ENCODE assay signal across 1 cellular context in genomic region chr2:168712053-168712452, GRCh38.
TF ChIP-seq lines count a peak whose summit lies in the region.

No MANE protein-coding gene starts in this region.

TF ChIP-seq in GM12878, 131 proteins besides CTCF, POLR2A, EP300 and RAD21 (continued from another document):
- TF ChIP-seq FOS (IDR thresholded peaks at IDR 0.05; ENCODE audit: borderline replicate concordance, extremely low read depth, insufficient read length): no peak
- TF ChIP-seq SMAD1 (IDR thresholded peaks at IDR 0.05; ENCODE audit: low read depth, partially characterized antibody): peak; percentile 37
- TF ChIP-seq HDAC6 (IDR thresholded peaks at IDR 0.05; ENCODE audit: unreplicated experiment): no peak
- no peak for TF ChIP-seq ZSCAN29 (IDR thresholded peaks at IDR 0.05)
- no peak for TF ChIP-seq IRF5 (IDR thresholded peaks at IDR 0.05; ENCODE audit: borderline replicate concordance)
- TF ChIP-seq, protein P1, sequence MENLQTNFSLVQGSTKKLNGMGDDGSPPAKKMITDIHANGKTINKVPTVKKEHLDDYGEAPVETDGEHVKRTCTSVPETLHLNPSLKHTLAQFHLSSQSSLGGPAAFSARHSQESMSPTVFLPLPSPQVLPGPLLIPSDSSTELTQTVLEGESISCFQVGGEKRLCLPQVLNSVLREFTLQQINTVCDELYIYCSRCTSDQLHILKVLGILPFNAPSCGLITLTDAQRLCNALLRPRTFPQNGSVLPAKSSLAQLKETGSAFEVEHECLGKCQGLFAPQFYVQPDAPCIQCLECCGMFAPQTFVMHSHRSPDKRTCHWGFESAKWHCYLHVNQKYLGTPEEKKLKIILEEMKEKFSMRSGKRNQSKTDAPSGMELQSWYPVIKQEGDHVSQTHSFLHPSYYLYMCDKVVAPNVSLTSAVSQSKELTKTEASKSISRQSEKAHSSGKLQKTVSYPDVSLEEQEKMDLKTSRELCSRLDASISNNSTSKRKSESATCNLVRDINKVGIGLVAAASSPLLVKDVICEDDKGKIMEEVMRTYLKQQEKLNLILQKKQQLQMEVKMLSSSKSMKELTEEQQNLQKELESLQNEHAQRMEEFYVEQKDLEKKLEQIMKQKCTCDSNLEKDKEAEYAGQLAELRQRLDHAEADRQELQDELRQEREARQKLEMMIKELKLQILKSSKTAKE (IDR thresholded peaks at IDR 0.05; ENCODE audit: low read depth, poor library complexity, severe bottlenecking): peak; percentile 62
- no peak for TF ChIP-seq YBX1 (IDR thresholded peaks at IDR 0.05)
- no peak for TF ChIP-seq E2F4 (IDR thresholded peaks at IDR 0.05; ENCODE audit: low read depth, low read length)
- TF ChIP-seq, protein P2, sequence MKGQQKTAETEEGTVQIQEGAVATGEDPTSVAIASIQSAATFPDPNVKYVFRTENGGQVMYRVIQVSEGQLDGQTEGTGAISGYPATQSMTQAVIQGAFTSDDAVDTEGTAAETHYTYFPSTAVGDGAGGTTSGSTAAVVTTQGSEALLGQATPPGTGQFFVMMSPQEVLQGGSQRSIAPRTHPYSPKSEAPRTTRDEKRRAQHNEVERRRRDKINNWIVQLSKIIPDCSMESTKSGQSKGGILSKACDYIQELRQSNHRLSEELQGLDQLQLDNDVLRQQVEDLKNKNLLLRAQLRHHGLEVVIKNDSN (IDR thresholded peaks at IDR 0.05; ENCODE audit: borderline replicate concordance, extremely low read length, insufficient read depth, low read depth, low read length): no peak
- TF ChIP-seq TBL1XR1 (IDR thresholded peaks at IDR 0.05; ENCODE audit: low read depth, low read length): no peak
- no peak for TF ChIP-seq CUX1 (IDR thresholded peaks at IDR 0.05; ENCODE audit: insufficient replicate concordance, low read depth, low read length)
- TF ChIP-seq SUZ12 (IDR thresholded peaks at IDR 0.05; ENCODE audit: unreplicated experiment): no peak
- TF ChIP-seq HDAC2 (IDR thresholded peaks at IDR 0.05): no peak
- TF ChIP-seq RFX5 (IDR thresholded peaks at IDR 0.05; ENCODE audit: low read depth, low read length): no peak
- no peak for TF ChIP-seq EZH2 (IDR thresholded peaks at IDR 0.05; ENCODE audit: borderline replicate concordance, control insufficient read depth, low read depth, low read length)
- TF ChIP-seq, protein P3, sequence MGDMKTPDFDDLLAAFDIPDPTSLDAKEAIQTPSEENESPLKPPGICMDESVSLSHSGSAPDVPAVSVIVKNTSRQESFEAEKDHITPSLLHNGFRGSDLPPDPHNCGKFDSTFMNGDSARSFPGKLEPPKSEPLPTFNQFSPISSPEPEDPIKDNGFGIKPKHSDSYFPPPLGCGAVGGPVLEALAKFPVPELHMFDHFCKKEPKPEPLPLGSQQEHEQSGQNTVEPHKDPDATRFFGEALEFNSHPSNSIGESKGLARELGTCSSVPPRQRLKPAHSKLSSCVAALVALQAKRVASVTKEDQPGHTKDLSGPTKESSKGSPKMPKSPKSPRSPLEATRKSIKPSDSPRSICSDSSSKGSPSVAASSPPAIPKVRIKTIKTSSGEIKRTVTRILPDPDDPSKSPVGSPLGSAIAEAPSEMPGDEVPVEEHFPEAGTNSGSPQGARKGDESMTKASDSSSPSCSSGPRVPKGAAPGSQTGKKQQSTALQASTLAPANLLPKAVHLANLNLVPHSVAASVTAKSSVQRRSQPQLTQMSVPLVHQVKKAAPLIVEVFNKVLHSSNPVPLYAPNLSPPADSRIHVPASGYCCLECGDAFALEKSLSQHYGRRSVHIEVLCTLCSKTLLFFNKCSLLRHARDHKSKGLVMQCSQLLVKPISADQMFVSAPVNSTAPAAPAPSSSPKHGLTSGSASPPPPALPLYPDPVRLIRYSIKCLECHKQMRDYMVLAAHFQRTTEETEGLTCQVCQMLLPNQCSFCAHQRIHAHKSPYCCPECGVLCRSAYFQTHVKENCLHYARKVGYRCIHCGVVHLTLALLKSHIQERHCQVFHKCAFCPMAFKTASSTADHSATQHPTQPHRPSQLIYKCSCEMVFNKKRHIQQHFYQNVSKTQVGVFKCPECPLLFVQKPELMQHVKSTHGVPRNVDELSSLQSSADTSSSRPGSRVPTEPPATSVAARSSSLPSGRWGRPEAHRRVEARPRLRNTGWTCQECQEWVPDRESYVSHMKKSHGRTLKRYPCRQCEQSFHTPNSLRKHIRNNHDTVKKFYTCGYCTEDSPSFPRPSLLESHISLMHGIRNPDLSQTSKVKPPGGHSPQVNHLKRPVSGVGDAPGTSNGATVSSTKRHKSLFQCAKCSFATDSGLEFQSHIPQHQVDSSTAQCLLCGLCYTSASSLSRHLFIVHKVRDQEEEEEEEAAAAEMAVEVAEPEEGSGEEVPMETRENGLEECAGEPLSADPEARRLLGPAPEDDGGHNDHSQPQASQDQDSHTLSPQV (IDR thresholded peaks at IDR 0.05): no peak
- no peak for TF ChIP-seq TAF1 (IDR thresholded peaks at IDR 0.05; ENCODE audit: borderline replicate concordance, low read depth, low read length)
- TF ChIP-seq, protein P4, sequence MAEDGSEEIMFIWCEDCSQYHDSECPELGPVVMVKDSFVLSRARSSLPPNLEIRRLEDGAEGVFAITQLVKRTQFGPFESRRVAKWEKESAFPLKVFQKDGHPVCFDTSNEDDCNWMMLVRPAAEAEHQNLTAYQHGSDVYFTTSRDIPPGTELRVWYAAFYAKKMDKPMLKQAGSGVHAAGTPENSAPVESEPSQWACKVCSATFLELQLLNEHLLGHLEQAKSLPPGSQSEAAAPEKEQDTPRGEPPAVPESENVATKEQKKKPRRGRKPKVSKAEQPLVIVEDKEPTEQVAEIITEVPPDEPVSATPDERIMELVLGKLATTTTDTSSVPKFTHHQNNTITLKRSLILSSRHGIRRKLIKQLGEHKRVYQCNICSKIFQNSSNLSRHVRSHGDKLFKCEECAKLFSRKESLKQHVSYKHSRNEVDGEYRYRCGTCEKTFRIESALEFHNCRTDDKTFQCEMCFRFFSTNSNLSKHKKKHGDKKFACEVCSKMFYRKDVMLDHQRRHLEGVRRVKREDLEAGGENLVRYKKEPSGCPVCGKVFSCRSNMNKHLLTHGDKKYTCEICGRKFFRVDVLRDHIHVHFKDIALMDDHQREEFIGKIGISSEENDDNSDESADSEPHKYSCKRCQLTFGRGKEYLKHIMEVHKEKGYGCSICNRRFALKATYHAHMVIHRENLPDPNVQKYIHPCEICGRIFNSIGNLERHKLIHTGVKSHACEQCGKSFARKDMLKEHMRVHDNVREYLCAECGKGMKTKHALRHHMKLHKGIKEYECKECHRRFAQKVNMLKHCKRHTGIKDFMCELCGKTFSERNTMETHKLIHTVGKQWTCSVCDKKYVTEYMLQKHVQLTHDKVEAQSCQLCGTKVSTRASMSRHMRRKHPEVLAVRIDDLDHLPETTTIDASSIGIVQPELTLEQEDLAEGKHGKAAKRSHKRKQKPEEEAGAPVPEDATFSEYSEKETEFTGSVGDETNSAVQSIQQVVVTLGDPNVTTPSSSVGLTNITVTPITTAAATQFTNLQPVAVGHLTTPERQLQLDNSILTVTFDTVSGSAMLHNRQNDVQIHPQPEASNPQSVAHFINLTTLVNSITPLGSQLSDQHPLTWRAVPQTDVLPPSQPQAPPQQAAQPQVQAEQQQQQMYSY (CRISPR knock-in tag; IDR thresholded peaks at IDR 0.05): no peak
- TF ChIP-seq ZZZ3 (IDR thresholded peaks at IDR 0.05; ENCODE audit: control insufficient read depth, insufficient read length, low read depth): no peak
- no peak for TF ChIP-seq NFXL1 (IDR thresholded peaks at IDR 0.05; ENCODE audit: borderline replicate concordance)
- no peak for TF ChIP-seq KAT2A (conservative IDR thresholded peaks at IDR 0.05; ENCODE audit: control insufficient read depth, low read depth, low read length)
- TF ChIP-seq, protein P5, sequence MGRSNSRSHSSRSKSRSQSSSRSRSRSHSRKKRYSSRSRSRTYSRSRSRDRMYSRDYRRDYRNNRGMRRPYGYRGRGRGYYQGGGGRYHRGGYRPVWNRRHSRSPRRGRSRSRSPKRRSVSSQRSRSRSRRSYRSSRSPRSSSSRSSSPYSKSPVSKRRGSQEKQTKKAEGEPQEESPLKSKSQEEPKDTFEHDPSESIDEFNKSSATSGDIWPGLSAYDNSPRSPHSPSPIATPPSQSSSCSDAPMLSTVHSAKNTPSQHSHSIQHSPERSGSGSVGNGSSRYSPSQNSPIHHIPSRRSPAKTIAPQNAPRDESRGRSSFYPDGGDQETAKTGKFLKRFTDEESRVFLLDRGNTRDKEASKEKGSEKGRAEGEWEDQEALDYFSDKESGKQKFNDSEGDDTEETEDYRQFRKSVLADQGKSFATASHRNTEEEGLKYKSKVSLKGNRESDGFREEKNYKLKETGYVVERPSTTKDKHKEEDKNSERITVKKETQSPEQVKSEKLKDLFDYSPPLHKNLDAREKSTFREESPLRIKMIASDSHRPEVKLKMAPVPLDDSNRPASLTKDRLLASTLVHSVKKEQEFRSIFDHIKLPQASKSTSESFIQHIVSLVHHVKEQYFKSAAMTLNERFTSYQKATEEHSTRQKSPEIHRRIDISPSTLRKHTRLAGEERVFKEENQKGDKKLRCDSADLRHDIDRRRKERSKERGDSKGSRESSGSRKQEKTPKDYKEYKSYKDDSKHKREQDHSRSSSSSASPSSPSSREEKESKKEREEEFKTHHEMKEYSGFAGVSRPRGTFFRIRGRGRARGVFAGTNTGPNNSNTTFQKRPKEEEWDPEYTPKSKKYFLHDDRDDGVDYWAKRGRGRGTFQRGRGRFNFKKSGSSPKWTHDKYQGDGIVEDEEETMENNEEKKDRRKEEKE (IDR thresholded peaks at IDR 0.05): no peak
- no peak for TF ChIP-seq ASH2L (IDR thresholded peaks at IDR 0.05; ENCODE audit: borderline replicate concordance, low read depth)
- no peak for TF ChIP-seq PBX3 (IDR thresholded peaks at IDR 0.05; ENCODE audit: insufficient replicate concordance, low read depth, low read length)
- no peak for TF ChIP-seq SIX5 (IDR thresholded peaks at IDR 0.05; ENCODE audit: low read depth, low read length, severe bottlenecking)
- TF ChIP-seq CREM (IDR thresholded peaks at IDR 0.05; ENCODE audit: low read depth): peak; percentile 68; the same call in 1 of the 2 replicates
